In genomic region chr3:177381070-177381469, GRCh38 we compare ENCODE assay signal across 2 cellular contexts.
TF ChIP-seq lines count a peak whose summit lies in the region.

No MANE protein-coding gene starts in this region.

TF ChIP-seq in HepG2, 621 proteins besides CTCF, POLR2A, EP300 and RAD21:
- TF ChIP-seq FOXO4 (CRISPR knock-in tag; conservative IDR thresholded peaks at IDR 0.05) (no peak), MAFF (IDR thresholded peaks at IDR 0.05; ENCODE audit: low read depth, low read length) (peak; percentile 47; the same call in 1 of the 2 replicates), MAFK (conservative IDR thresholded peaks at IDR 0.05 in 1 of 2, IDR thresholded peaks at IDR 0.05 in 1 of 2; ENCODE audit: low read length in 2 of 2) (peak; percentile 55 to 71)
TF ChIP-seq in HepG2: peak in this region for 2.

TF ChIP-seq in K562, 482 proteins besides CTCF, POLR2A, EP300 and RAD21:
- TF ChIP-seq THAP7 (CRISPR knock-in tag; IDR thresholded peaks at IDR 0.05): no peak
- peak; percentile 83 for TF ChIP-seq ZNF324 (CRISPR knock-in tag; IDR thresholded peaks at IDR 0.05)
- TF ChIP-seq ZNF316 (IDR thresholded peaks at IDR 0.05): peak; percentile 78
- peak; percentile 54 for TF ChIP-seq C11orf30 (IDR thresholded peaks at IDR 0.05; ENCODE audit: low read depth)
TF ChIP-seq in K562: peak in this region for 3.
